2 cellular contexts compared by ENCODE assay signal in genomic region chr6:111803384-111803783, GRCh38.
TF ChIP-seq lines count a peak whose summit lies in the region.

No MANE protein-coding gene starts in this region.

TF ChIP-seq in HepG2, 621 proteins besides CTCF, POLR2A, EP300 and RAD21 (continued from another document):
- no peak for TF ChIP-seq RNF219 (CRISPR knock-in tag; IDR thresholded peaks at IDR 0.05)
- TF ChIP-seq ZFP36L2 (CRISPR knock-in tag; IDR thresholded peaks at IDR 0.05), result no peak
- TF ChIP-seq ATF1 (CRISPR knock-in tag; IDR thresholded peaks at IDR 0.05), result no peak
- TF ChIP-seq ELF4 (CRISPR knock-in tag; IDR thresholded peaks at IDR 0.05; ENCODE audit: borderline replicate concordance), result no peak
- TF ChIP-seq FOXK1 (CRISPR knock-in tag; IDR thresholded peaks at IDR 0.05; ENCODE audit: borderline replicate concordance, low read depth), result no peak
- no peak for TF ChIP-seq SMAD3 (CRISPR knock-in tag; IDR thresholded peaks at IDR 0.05)
- TF ChIP-seq CREM (IDR thresholded peaks at IDR 0.05), result no peak
- TF ChIP-seq CREM (CRISPR knock-in tag; IDR thresholded peaks at IDR 0.05), result no peak

TF ChIP-seq in SK-N-SH, 30 proteins besides CTCF, POLR2A, EP300 and RAD21 (continued from another document):
- no peak for TF ChIP-seq USF2 (IDR thresholded peaks at IDR 0.05; ENCODE audit: borderline replicate concordance, low read depth, low read length)
